Comparison of ENCODE assay signal across 12 cellular contexts in the genomic region with DNA sequence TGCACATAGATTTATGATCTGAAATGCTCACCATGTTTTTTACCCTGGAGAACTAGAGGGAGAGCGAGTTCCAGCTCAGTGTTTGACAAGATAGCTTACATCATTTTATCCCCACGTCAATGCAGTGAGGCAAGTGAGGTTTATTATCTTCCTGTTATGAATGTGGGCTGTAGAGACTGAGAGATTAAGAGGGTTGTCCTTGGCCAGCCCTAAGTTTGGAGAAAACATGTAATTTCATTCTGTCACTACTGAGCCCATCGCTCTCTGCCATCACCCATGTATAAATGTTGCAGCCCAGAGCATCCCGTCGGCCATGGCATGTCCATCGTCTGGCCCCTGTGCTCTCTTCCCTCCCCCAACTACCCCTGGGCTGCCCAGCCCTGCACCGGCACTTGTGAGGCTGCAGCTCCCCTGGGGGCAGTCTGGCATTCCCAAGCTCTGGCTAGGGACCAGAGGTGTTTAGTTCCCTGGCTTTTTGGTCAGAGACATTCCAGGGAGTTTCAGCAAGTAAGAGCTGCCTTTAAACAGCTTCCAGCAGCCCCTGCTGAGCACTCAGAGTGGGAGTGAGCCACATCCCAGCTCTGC.
DNase-seq lines count a peak whose midpoint lies in the region; ATAC-seq, FAIRE-seq and TF ChIP-seq lines count a peak whose summit lies in the region.
"Had no signal": no experiment of that assay in that cellular context is flagged by ENCODE, and none has a peak within 500 bp of the region (broad histone marks: within the 10 kb centered on the region; RNA-seq: fewer than 3 reads in every experiment).

No MANE protein-coding gene starts in this region.

- 24 to 26% methylated on average over 7 of the region's 7 CpGs for WGBS in GM23248 (ENCODE audit: low coverage in 1 of 2, low lambda C conversion rate in 2 of 2, missing lambda C conversion rate in 2 of 2), 2 experiments
- WGBS in hepatocyte (ENCODE audit: low lambda C conversion rate, missing lambda C conversion rate): 44% methylated on average over 7 of the region's 7 CpGs

- H3F3A ChIP-seq in GM23248 (ENCODE audit: insufficient read depth): 0 out of 2 replicates have a peak, but pooled peaks cover 3% of the 10 kb centered on the region

- H3K27ac ChIP-seq in GM23248 (peak overlapping the region; percentile 59), hepatocyte (peak overlapping the region; percentile 58), gastrocnemius medialis (peak overlapping the region in 2 of 4 donors; percentile 7 to 50)

- TF ChIP-seq POLR2A in gastrocnemius medialis (IDR thresholded peaks at IDR 0.05): no peak

- FAIRE-seq in GM19239 (lab: Jason Lieb, UNC): no peak

- H3K79me2 ChIP-seq in GM23248 (ENCODE audit: insufficient read depth) (no peaks in the 10 kb centered on the region), hepatocyte (no peaks in the 10 kb centered on the region)

- H3K36me3 ChIP-seq in GM23248 (ENCODE audit: low read depth) (peaks cover 15% of the 10 kb centered on the region; the same call in 1 of the 2 replicates), hepatocyte (replicated peaks; ENCODE audit: insufficient read depth, low read depth) (no peaks in the 10 kb centered on the region), gastrocnemius medialis (no peaks in the 10 kb centered on the region)

- intact Hi-C loops in gastrocnemius medialis (cut with DNase I; ENCODE audit: low total_unique reads): no loop called here

- H3K27me3 ChIP-seq in GM23248 (replicated peaks; ENCODE audit: insufficient read depth) (no peaks in the 10 kb centered on the region), hepatocyte (no peaks in the 10 kb centered on the region), gastrocnemius medialis (no peaks in the 10 kb centered on the region)

- H3K4me2 ChIP-seq in GM23248 (ENCODE audit: unreplicated experiment) (peak overlapping the region; percentile 32), hepatocyte (peak overlapping the region; percentile 32)

- TF ChIP-seq CTCF in hepatocyte (IDR thresholded peaks at IDR 0.05; ENCODE audit: poor library complexity) (no peak), gastrocnemius medialis (IDR thresholded peaks at IDR 0.05 in 4 of 5, conservative IDR thresholded peaks at IDR 0.05 in 1 of 5) (no peak)

- H3K4me3 ChIP-seq in GM23248 (no peak overlapping the region), hepatocyte (no peak overlapping the region), gastrocnemius medialis (no peak overlapping the region)

- DNase-seq in GM23248 (peak; percentile 73), astrocyte of the hippocampus (ENCODE audit: low read depth, low spot score) (peak; percentile 89), hepatocyte (ENCODE audit: low spot score) (peak; percentile 35), gastrocnemius medialis (peak in 1 of 2 donors; percentile 33), NOMO-1 treated with DMSO at 0.1 percent for 48 hours (lab: John Stamatoyannopoulos, UW; ENCODE audit: unreplicated experiment) (no peak), GM19239 (ENCODE audit: insufficient read length, low spot score) (no peak)
- DNase-seq: activated CD4-positive, alpha-beta T cell treated with anti-CD3 and anti-CD28 coated beads for 4 hours; head of caudate nucleus; NCI-H146; nucleus accumbens had no signal

- H2AFZ ChIP-seq in GM23248 (no peak overlapping the region), hepatocyte (no peak overlapping the region)

- ATAC-seq in gastrocnemius medialis (peak; percentile 55 to 65), HG02610 (IDR thresholded peaks at IDR 0.05; ENCODE audit: unreplicated experiment) (no peak), HG02678 (IDR thresholded peaks at IDR 0.05; ENCODE audit: unreplicated experiment) (no peak)

- no peaks in the 10 kb centered on the region for H3K9me3 ChIP-seq in GM23248 (ENCODE audit: low read depth)
- H3K9me3 ChIP-seq in hepatocyte (ENCODE audit: low read depth): no peaks in the 10 kb centered on the region
- H3K9me3 ChIP-seq in gastrocnemius medialis: no peaks in the 10 kb centered on the region

- no peaks in the 10 kb centered on the region for H3K9me2 ChIP-seq in GM23248 (ENCODE audit: insufficient read depth)
- H3K9me2 ChIP-seq in hepatocyte (replicated peaks; ENCODE audit: insufficient read depth): no peaks in the 10 kb centered on the region

- H4K20me1 ChIP-seq in GM23248 (ENCODE audit: insufficient read depth): no peaks in the 10 kb centered on the region
- no peaks in the 10 kb centered on the region for H4K20me1 ChIP-seq in hepatocyte (ENCODE audit: insufficient read depth, poor library complexity, severe bottlenecking)

- peaks cover 28% of the 10 kb centered on the region for H3K4me1 ChIP-seq in GM23248 (ENCODE audit: insufficient read depth)
- H3K4me1 ChIP-seq in hepatocyte (ENCODE audit: insufficient read depth): peaks cover 18% of the 10 kb centered on the region
- H3K4me1 ChIP-seq in gastrocnemius medialis: no peaks in the 10 kb centered on the region

- in situ Hi-C loops in GM23248 (cut with MboI) (no loop called here), gastrocnemius medialis (cut with MboI; ENCODE audit: low sequenced_read_pairs in 4 of 4) (no loop called here)

- H3K9ac ChIP-seq in GM23248: peak overlapping the region; percentile 33

Comparison
In these comparisons a context has a peak if more than half of its experiments do, and no peak if none do; other contexts are left out.
1. DNase-seq: peak in GM23248 (single experiment), astrocyte of the hippocampus (single experiment) and hepatocyte (single experiment); none in NOMO-1 treated with DMSO at 0.1 percent for 48 hours (single experiment) and GM19239 (single experiment).
2. ATAC-seq: peak in gastrocnemius medialis (2 of 2); none in HG02610 (single experiment) and HG02678 (single experiment).